2 cellular contexts compared by ENCODE assay signal in the genomic region with DNA sequence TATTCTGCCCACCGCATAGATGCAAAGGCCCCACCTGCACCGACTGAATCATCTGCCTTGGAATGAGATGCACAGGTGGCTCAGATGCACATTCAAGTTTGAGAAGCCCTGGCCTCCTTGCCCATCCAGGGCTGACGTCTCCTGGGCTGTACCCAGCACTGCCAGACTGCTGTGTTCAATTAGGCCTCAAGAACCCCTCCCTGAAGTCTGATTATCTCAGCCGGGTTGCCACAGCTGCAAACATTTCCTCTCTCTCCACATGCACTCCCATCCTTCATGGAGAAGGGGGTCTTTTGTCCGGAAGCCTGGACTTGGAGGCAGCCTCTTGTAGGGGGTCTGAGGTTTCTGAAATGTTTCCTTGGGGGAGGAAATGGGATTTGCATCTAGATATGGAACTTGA.
TF ChIP-seq lines count a peak whose summit lies in the region.

No MANE protein-coding gene starts in this region.

TF ChIP-seq in SK-N-SH, 30 proteins besides CTCF, POLR2A, EP300 and RAD21 (continued from another document):
- TF ChIP-seq, protein P1, sequence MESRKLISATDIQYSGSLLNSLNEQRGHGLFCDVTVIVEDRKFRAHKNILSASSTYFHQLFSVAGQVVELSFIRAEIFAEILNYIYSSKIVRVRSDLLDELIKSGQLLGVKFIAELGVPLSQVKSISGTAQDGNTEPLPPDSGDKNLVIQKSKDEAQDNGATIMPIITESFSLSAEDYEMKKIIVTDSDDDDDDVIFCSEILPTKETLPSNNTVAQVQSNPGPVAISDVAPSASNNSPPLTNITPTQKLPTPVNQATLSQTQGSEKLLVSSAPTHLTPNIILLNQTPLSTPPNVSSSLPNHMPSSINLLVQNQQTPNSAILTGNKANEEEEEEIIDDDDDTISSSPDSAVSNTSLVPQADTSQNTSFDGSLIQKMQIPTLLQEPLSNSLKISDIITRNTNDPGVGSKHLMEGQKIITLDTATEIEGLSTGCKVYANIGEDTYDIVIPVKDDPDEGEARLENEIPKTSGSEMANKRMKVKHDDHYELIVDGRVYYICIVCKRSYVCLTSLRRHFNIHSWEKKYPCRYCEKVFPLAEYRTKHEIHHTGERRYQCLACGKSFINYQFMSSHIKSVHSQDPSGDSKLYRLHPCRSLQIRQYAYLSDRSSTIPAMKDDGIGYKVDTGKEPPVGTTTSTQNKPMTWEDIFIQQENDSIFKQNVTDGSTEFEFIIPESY (IDR thresholded peaks at IDR 0.05; ENCODE audit: borderline replicate concordance, low read depth): no peak
- TF ChIP-seq CHD2 (IDR thresholded peaks at IDR 0.05; ENCODE audit: low read length, partially characterized antibody) (no peak), GABPA (IDR thresholded peaks at IDR 0.05; ENCODE audit: low read depth) (no peak)
- TF ChIP-seq, protein P2, sequence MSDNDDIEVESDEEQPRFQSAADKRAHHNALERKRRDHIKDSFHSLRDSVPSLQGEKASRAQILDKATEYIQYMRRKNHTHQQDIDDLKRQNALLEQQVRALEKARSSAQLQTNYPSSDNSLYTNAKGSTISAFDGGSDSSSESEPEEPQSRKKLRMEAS (IDR thresholded peaks at IDR 0.05; ENCODE audit: low read depth): no peak
- TF ChIP-seq, protein P3, sequence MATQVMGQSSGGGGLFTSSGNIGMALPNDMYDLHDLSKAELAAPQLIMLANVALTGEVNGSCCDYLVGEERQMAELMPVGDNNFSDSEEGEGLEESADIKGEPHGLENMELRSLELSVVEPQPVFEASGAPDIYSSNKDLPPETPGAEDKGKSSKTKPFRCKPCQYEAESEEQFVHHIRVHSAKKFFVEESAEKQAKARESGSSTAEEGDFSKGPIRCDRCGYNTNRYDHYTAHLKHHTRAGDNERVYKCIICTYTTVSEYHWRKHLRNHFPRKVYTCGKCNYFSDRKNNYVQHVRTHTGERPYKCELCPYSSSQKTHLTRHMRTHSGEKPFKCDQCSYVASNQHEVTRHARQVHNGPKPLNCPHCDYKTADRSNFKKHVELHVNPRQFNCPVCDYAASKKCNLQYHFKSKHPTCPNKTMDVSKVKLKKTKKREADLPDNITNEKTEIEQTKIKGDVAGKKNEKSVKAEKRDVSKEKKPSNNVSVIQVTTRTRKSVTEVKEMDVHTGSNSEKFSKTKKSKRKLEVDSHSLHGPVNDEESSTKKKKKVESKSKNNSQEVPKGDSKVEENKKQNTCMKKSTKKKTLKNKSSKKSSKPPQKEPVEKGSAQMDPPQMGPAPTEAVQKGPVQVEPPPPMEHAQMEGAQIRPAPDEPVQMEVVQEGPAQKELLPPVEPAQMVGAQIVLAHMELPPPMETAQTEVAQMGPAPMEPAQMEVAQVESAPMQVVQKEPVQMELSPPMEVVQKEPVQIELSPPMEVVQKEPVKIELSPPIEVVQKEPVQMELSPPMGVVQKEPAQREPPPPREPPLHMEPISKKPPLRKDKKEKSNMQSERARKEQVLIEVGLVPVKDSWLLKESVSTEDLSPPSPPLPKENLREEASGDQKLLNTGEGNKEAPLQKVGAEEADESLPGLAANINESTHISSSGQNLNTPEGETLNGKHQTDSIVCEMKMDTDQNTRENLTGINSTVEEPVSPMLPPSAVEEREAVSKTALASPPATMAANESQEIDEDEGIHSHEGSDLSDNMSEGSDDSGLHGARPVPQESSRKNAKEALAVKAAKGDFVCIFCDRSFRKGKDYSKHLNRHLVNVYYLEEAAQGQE (IDR thresholded peaks at IDR 0.05; ENCODE audit: low read depth, low read length): no peak
TF ChIP-seq in SK-N-SH: peak in this region for 0.

TF ChIP-seq in SK-N-SH treated with all-trans-retinoic acid at 6 μM for 48 hours, 23 proteins besides CTCF, POLR2A, EP300 and RAD21 (continued from another document):
- TF ChIP-seq, protein P4, sequence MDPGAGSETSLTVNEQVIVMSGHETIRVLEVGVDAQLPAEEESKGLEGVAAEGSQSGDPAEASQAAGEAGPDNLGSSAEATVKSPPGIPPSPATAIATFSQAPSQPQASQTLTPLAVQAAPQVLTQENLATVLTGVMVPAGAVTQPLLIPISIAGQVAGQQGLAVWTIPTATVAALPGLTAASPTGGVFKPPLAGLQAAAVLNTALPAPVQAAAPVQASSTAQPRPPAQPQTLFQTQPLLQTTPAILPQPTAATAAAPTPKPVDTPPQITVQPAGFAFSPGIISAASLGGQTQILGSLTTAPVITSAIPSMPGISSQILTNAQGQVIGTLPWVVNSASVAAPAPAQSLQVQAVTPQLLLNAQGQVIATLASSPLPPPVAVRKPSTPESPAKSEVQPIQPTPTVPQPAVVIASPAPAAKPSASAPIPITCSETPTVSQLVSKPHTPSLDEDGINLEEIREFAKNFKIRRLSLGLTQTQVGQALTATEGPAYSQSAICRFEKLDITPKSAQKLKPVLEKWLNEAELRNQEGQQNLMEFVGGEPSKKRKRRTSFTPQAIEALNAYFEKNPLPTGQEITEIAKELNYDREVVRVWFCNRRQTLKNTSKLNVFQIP (CRISPR knock-in tag; IDR thresholded peaks at IDR 0.05; ENCODE audit: borderline replicate concordance, low read depth): no peak
- TF ChIP-seq, protein P5, sequence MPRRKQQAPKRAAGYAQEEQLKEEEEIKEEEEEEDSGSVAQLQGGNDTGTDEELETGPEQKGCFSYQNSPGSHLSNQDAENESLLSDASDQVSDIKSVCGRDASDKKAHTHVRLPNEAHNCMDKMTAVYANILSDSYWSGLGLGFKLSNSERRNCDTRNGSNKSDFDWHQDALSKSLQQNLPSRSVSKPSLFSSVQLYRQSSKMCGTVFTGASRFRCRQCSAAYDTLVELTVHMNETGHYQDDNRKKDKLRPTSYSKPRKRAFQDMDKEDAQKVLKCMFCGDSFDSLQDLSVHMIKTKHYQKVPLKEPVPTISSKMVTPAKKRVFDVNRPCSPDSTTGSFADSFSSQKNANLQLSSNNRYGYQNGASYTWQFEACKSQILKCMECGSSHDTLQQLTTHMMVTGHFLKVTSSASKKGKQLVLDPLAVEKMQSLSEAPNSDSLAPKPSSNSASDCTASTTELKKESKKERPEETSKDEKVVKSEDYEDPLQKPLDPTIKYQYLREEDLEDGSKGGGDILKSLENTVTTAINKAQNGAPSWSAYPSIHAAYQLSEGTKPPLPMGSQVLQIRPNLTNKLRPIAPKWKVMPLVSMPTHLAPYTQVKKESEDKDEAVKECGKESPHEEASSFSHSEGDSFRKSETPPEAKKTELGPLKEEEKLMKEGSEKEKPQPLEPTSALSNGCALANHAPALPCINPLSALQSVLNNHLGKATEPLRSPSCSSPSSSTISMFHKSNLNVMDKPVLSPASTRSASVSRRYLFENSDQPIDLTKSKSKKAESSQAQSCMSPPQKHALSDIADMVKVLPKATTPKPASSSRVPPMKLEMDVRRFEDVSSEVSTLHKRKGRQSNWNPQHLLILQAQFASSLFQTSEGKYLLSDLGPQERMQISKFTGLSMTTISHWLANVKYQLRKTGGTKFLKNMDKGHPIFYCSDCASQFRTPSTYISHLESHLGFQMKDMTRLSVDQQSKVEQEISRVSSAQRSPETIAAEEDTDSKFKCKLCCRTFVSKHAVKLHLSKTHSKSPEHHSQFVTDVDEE (CRISPR knock-in tag; IDR thresholded peaks at IDR 0.05): no peak
